Comparison of ENCODE assay signal across 10 cellular contexts in genomic region chr15:67148196-67148701, GRCh38.
DNase-seq lines count a peak whose midpoint lies in the region; ATAC-seq and TF ChIP-seq lines count a peak whose summit lies in the region.
"Had no signal": no experiment of that assay in that cellular context is flagged by ENCODE, and none has a peak within 500 bp of the region (broad histone marks: within the 10 kb centered on the region; RNA-seq: fewer than 3 reads in every experiment).

No MANE protein-coding gene starts in this region.

- no peak for ATAC-seq in heart left ventricle
- ATAC-seq in left cardiac atrium, result no peak
- no peak for ATAC-seq in GM19397 (IDR thresholded peaks at IDR 0.05; ENCODE audit: unreplicated experiment)

- TF ChIP-seq CTCF in heart left ventricle (IDR thresholded peaks at IDR 0.05), result no peak
- TF ChIP-seq CTCF in fibroblast of the aortic adventitia (IDR thresholded peaks at IDR 0.05; ENCODE audit: insufficient read depth, low read length), result no peak

- intact Hi-C loops in heart left ventricle (cut with DNase I) (loop anchor here in 2 of 10 donors (5.0 kb wide), 2 partner anchors 46 to 81 kb away; partner anchors contain the start of gene SMAD3 (in 1 of the 2)), left cardiac atrium (cut with DNase I) (no loop called here)

- H3K4me1 ChIP-seq in heart left ventricle, result peaks cover 12 to 82% (median 67%) of the 10 kb centered on the region in 12 donors
- H3K4me1 ChIP-seq in urinary bladder (ENCODE audit: insufficient read depth), result peaks cover 7% of the 10 kb centered on the region

- H3K36me3 ChIP-seq in heart left ventricle (no peaks in the 10 kb centered on the region), SK-N-MC (ENCODE audit: insufficient read depth, low read length) (no peaks in the 10 kb centered on the region), urinary bladder (ENCODE audit: insufficient read depth) (no peaks in the 10 kb centered on the region)
- H3K36me3 ChIP-seq: ovary had no signal

- no peaks in the 10 kb centered on the region for H3K27me3 ChIP-seq in heart left ventricle
- H3K27me3 ChIP-seq: ovary had no signal

- TF ChIP-seq POLR2A in heart left ventricle (IDR thresholded peaks at IDR 0.05), result no peak

- WGBS in heart left ventricle, 4 donors, result 78 to 83% (median 79%) methylated on average over 6 of the region's 6 CpGs
- WGBS in urinary bladder, result 54% methylated on average over 6 of the region's 6 CpGs

- H3K9me3 ChIP-seq in heart left ventricle (no peaks in the 10 kb centered on the region), SK-N-MC (ENCODE audit: low read depth, low read length) (no peaks in the 10 kb centered on the region; the same call in 1 of the 2 replicates)
- H3K9me3 ChIP-seq: ovary had no signal

- no peak overlapping the region for H3K9ac ChIP-seq in SK-N-MC (ENCODE audit: insufficient read length)

- H3K27ac ChIP-seq in heart left ventricle, result peak overlapping the region in 8 of 12 donors; percentile 2 to 87 (median 72)
- peak overlapping the region; percentile 45; the same call in 1 of the 2 replicates for H3K27ac ChIP-seq in SK-N-MC
- H3K27ac ChIP-seq in urinary bladder (ENCODE audit: low read depth), result peak overlapping the region; percentile 60
- H3K27ac ChIP-seq: ovary had no signal

- no peak overlapping the region for H3K4me3 ChIP-seq in heart left ventricle
- no peak overlapping the region for H3K4me3 ChIP-seq in SK-N-MC
- H3K4me3 ChIP-seq in fibroblast of the aortic adventitia (ENCODE audit: low read depth, low read length), result no peak overlapping the region
- H3K4me3 ChIP-seq in urinary bladder (ENCODE audit: low read depth, low read length), result no peak overlapping the region
- H3K4me3 ChIP-seq: ovary had no signal

- DNase-seq in heart left ventricle, result no peak
- no peak for DNase-seq in left cardiac atrium
- no peak for DNase-seq in SK-N-MC (ENCODE audit: low read depth, low spot score)
- peak; percentile 57 for DNase-seq in fibroblast of the aortic adventitia (ENCODE audit: low read depth)
- DNase-seq in ureter (ENCODE audit: low spot score), result no peak
- DNase-seq in SK-N-DZ (ENCODE audit: low spot score), result no peak
- DNase-seq: activated CD4-positive, alpha-beta T cell treated with anti-CD3 and anti-CD28 coated beads for 1 hour had no signal
